Comparison of ENCODE assay signal across 1 cellular context in the genomic region with DNA sequence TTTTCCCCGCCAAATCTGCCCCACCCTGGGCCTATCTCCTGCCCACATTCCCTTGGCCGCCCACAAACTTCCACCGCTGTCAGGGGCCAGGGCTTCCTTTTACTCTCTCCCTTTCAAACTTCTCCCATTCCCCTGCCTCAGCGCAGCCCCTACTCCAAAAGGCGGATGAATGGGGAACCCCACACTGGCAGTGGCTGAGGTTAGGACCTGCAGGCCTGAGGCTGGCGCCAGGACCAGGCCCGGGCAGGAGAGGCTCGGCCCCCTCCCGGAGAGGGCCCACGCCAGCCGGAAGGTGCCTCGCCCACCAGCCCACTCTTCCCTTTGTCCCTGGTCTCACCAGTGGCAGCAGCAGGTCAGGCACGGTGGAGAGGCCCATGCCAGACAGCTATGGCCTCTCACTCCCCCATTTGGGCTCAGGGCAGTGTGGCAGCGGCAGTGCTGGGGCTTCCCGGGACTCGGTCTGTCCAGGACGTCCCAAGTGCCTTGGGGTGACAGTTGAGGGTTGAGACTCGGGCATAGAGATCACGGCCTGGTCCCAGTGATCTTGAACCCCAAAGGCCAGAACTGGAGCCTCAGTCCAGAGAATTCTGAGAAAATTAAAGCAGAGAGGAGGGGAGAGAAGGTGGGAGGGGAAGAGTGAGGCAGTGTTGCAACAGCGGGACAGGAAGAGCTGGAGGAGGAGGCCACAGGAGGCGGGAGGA.
TF ChIP-seq lines count a peak whose summit lies in the region.

TSS of gene TNFRSF1A (minus strand) at position 638 of the 701 bp plus-strand sequence. CDS start at position 376, 262 bp downstream.

TF ChIP-seq in K562, 482 proteins besides CTCF, POLR2A, EP300 and RAD21 (continued from another document and continues in another):
- TF ChIP-seq ZBTB40 (IDR thresholded peaks at IDR 0.05) (peak; percentile 47; the same call in 1 of the 2 replicates), ZBTB40 (CRISPR knock-in tag; IDR thresholded peaks at IDR 0.05) (no peak), HDAC2 (IDR thresholded peaks at IDR 0.05) (peak; percentile 35; the same call in 1 of the 2 replicates), ZNF224 (CRISPR knock-in tag; IDR thresholded peaks at IDR 0.05) (no peak), TAF1 (IDR thresholded peaks at IDR 0.05; ENCODE audit: control insufficient read depth, extremely low read depth, insufficient read depth, low read length, severe bottlenecking) (peak; percentile 75), DACH1 (IDR thresholded peaks at IDR 0.05; ENCODE audit: partially characterized antibody) (no peak), USF2 (CRISPR knock-in tag; IDR thresholded peaks at IDR 0.05) (no peak), STAG1 (CRISPR knock-in tag; IDR thresholded peaks at IDR 0.05; ENCODE audit: borderline replicate concordance) (no peak), CHD2 (IDR thresholded peaks at IDR 0.05; ENCODE audit: low read depth, low read length) (no peak), ATF3 (IDR thresholded peaks at IDR 0.05) (peak; percentile 74), ATF3 (CRISPR knock-in tag; conservative IDR thresholded peaks at IDR 0.05) (no peak), SNIP1 (IDR thresholded peaks at IDR 0.05; ENCODE audit: low read depth) (no peak), ZSCAN32 (CRISPR knock-in tag; IDR thresholded peaks at IDR 0.05) (no peak), TFAM (CRISPR knock-in tag; conservative IDR thresholded peaks at IDR 0.05) (no peak), ZNF444 (CRISPR knock-in tag; IDR thresholded peaks at IDR 0.05) (no peak), CBX3 (IDR thresholded peaks at IDR 0.05; ENCODE audit: borderline replicate concordance in 1 of 2, low read length in 2 of 2) (no peak), ZBTB2 (IDR thresholded peaks at IDR 0.05) (no peak), SFPQ (IDR thresholded peaks at IDR 0.05; ENCODE audit: low read depth, low read length) (no peak), BHLHE40 (IDR thresholded peaks at IDR 0.05; ENCODE audit: low read length) (no peak), NFIC (IDR thresholded peaks at IDR 0.05) (no peak), MTA3 (IDR thresholded peaks at IDR 0.05; ENCODE audit: borderline replicate concordance) (peak; percentile 36; the same call in 1 of the 2 replicates), RCOR1 (IDR thresholded peaks at IDR 0.05; ENCODE audit: borderline replicate concordance in 1 of 2, low read depth in 2 of 2, low read length in 2 of 2) (peak in 1 of 2 experiments; percentile 71; a peak in 2 of 4 replicates), ZNF830 (CRISPR knock-in tag; IDR thresholded peaks at IDR 0.05) (no peak), GABPA (tag; conservative IDR thresholded peaks at IDR 0.05; ENCODE audit: low read depth) (no peak; the same call in 1 of the 2 replicates), ZMIZ1 (IDR thresholded peaks at IDR 0.05; ENCODE audit: low read depth in 2 of 2, low read length in 2 of 2) (0 out of 4 replicates have a peak, but pooled peaks of 1 of the 2 experiments have one; percentile 36)
- TF ChIP-seq, protein P1, sequence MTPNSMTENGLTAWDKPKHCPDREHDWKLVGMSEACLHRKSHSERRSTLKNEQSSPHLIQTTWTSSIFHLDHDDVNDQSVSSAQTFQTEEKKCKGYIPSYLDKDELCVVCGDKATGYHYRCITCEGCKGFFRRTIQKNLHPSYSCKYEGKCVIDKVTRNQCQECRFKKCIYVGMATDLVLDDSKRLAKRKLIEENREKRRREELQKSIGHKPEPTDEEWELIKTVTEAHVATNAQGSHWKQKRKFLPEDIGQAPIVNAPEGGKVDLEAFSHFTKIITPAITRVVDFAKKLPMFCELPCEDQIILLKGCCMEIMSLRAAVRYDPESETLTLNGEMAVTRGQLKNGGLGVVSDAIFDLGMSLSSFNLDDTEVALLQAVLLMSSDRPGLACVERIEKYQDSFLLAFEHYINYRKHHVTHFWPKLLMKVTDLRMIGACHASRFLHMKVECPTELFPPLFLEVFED (CRISPR knock-in tag; conservative IDR thresholded peaks at IDR 0.05) = no peak
- TF ChIP-seq, protein P2, sequence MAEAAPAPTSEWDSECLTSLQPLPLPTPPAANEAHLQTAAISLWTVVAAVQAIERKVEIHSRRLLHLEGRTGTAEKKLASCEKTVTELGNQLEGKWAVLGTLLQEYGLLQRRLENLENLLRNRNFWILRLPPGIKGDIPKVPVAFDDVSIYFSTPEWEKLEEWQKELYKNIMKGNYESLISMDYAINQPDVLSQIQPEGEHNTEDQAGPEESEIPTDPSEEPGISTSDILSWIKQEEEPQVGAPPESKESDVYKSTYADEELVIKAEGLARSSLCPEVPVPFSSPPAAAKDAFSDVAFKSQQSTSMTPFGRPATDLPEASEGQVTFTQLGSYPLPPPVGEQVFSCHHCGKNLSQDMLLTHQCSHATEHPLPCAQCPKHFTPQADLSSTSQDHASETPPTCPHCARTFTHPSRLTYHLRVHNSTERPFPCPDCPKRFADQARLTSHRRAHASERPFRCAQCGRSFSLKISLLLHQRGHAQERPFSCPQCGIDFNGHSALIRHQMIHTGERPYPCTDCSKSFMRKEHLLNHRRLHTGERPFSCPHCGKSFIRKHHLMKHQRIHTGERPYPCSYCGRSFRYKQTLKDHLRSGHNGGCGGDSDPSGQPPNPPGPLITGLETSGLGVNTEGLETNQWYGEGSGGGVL (CRISPR knock-in tag; IDR thresholded peaks at IDR 0.05) = no peak
- TF ChIP-seq, protein P3, sequence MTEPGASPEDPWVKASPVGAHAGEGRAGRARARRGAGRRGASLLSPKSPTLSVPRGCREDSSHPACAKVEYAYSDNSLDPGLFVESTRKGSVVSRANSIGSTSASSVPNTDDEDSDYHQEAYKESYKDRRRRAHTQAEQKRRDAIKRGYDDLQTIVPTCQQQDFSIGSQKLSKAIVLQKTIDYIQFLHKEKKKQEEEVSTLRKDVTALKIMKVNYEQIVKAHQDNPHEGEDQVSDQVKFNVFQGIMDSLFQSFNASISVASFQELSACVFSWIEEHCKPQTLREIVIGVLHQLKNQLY (CRISPR knock-in tag; conservative IDR thresholded peaks at IDR 0.05) = no peak
